8 cellular contexts compared by ENCODE assay signal in genomic region chr1:31183927-31184554, GRCh38. TPM values are rescaled to one million over a fixed set of nuclear protein-coding genes. Genes with fewer than 3 reads are reported as not detected.
DNase-seq lines count a peak whose midpoint lies in the region; ATAC-seq and FAIRE-seq lines count a peak whose summit lies in the region.

No MANE protein-coding gene starts in this region.

- CTCF ChIA-PET in activated naive CD4-positive, alpha-beta T cell treated with anti-CD3 and anti-CD28 coated beads for 36 hours (lab: Charles Lee), result interaction anchor here (0.7 to 3.1 kb wide), 9 partner anchors 8 to 364 kb away, joined by 3 to 13 read pairs (median 4); no protein-coding TSS in a partner anchor

- intact Hi-C loops in activated naive CD4-positive, alpha-beta T cell treated with anti-CD3 and anti-CD28 coated beads for 36 hours (cut with micrococcal nuclease), result loop anchor here (1.0 to 5.0 kb wide), 3 partner anchors 148 to 364 kb away; no protein-coding TSS in a partner anchor

- no peak overlapping the region for H3K27ac Mint-ChIP-seq in activated naive CD4-positive, alpha-beta T cell treated with anti-CD3 and anti-CD28 coated beads for 36 hours

- FAIRE-seq in GM19239 (lab: Jason Lieb, UNC), result peak; percentile 75

- H3K9me3 Mint-ChIP-seq in activated naive CD4-positive, alpha-beta T cell treated with anti-CD3 and anti-CD28 coated beads for 36 hours, result no peaks in the 10 kb centered on the region

- H3K27me3 Mint-ChIP-seq in activated naive CD4-positive, alpha-beta T cell treated with anti-CD3 and anti-CD28 coated beads for 36 hours (ENCODE audit: low read depth), result peaks cover 32% of the 10 kb centered on the region

- H3K4me3 Mint-ChIP-seq in activated naive CD4-positive, alpha-beta T cell treated with anti-CD3 and anti-CD28 coated beads for 36 hours, result no peak overlapping the region

- no peaks in the 10 kb centered on the region for H3K36me3 Mint-ChIP-seq in activated naive CD4-positive, alpha-beta T cell treated with anti-CD3 and anti-CD28 coated beads for 36 hours (ENCODE audit: low read depth)

- ATAC-seq in GM19035 (IDR thresholded peaks at IDR 0.05; ENCODE audit: unreplicated experiment) (no peak), HG03469 (IDR thresholded peaks at IDR 0.05; ENCODE audit: unreplicated experiment) (no peak)

- peaks cover 8% of the 10 kb centered on the region for H3K4me1 Mint-ChIP-seq in activated naive CD4-positive, alpha-beta T cell treated with anti-CD3 and anti-CD28 coated beads for 36 hours (ENCODE audit: low read depth)

- DNase-seq in CD1c-positive myeloid dendritic cell (ENCODE audit: extremely low spot score) (peak; percentile 35), GM19239 (ENCODE audit: insufficient read length, low spot score) (peak; percentile 52), NCI-H345 treated with DMSO at 0.1 percent for 48 hours (lab: John Stamatoyannopoulos, UW; ENCODE audit: unreplicated experiment) (peak; percentile 57), iPS-NIHi11 (ENCODE audit: low spot score) (peak; percentile 73)
- DNase-seq in activated naive CD4-positive, alpha-beta T cell treated with anti-CD3 and anti-CD28 coated beads for 36 hours, result peak; percentile 62
- DNase-seq in stimulated activated CD4-positive, alpha-beta T cell treated with anti-CD3 and anti-CD28 coated beads, Interleukin-4, amount 100 ng/mL, for 1 hour, result peak; percentile 6

RNA-seq across cellular contexts. Expression of gene NKAIN1, which starts 55.6 kb away (rescaled TPM):
- not detected for total RNA-seq in activated naive CD4-positive, alpha-beta T cell treated with anti-CD3 and anti-CD28 coated beads for 36 hours

Comparison
In these comparisons a context has a peak if more than half of its experiments do, and no peak if none do; other contexts are left out.
1. DNase-seq: peak in every context shown above with its lines; median percentile 73 in iPS-NIHi11; 62 in activated naive CD4-positive, alpha-beta T cell treated with anti-CD3 and anti-CD28 coated beads for 36 hours; 57 in NCI-H345 treated with DMSO at 0.1 percent for 48 hours; 52 in GM19239; 35 in CD1c-positive myeloid dendritic cell; 6 in stimulated activated CD4-positive, alpha-beta T cell treated with anti-CD3 and anti-CD28 coated beads, Interleukin-4, amount 100 ng/mL, for 1 hour.